ENCODE assay signal across 8 cellular contexts in genomic region chr19:39996218-39996810, GRCh38. TPM values are rescaled to one million over a fixed set of nuclear protein-coding genes. Genes with fewer than 3 reads are reported as not detected.
DNase-seq lines count a peak whose midpoint lies in the region; ATAC-seq and TF ChIP-seq lines count a peak whose summit lies in the region.

No MANE protein-coding gene starts in this region.

- H3K27me3 ChIP-seq in BE2C = no peaks in the 10 kb centered on the region

- ATAC-seq in GM18517 (IDR thresholded peaks at IDR 0.05; ENCODE audit: unreplicated experiment) (peak; percentile 39), HG03280 (IDR thresholded peaks at IDR 0.05; ENCODE audit: unreplicated experiment) (peak; percentile 29)

- H3K4me3 ChIP-seq in BE2C (ENCODE audit: low read depth, low read length) = peak overlapping the region; percentile 98

- H3K4me1 ChIP-seq in BE2C = no peaks in the 10 kb centered on the region

- no peaks in the 10 kb centered on the region for H3K36me3 ChIP-seq in BE2C

- peak overlapping the region; percentile 90 for H3K27ac ChIP-seq in caudate nucleus (ENCODE audit: low read depth, low read length)

- TF ChIP-seq CTCF in BE2C (IDR thresholded peaks at IDR 0.05; ENCODE audit: low read depth, low read length) = no peak

- DNase-seq in BE2C (peak; percentile 36), RPMI8226 (peak; percentile 30), caudate nucleus (lab: John Stamatoyannopoulos, UW) (peak in 27 of 61 donors; percentile 7 to 67 (median 47)), kidney glomerular epithelial cell (lab: John Stamatoyannopoulos, UW) (peak; percentile 52), mesenteric fat pad (ENCODE audit: low spot score) (no peak)
- DNase-seq in stimulated activated CD8-positive, alpha-beta memory T cell treated with anti-CD3 and anti-CD28 coated beads, Interleukin-2, amount 100 ng/mL, for 1 hour (ENCODE audit: low read depth in 2 of 2) = peak; percentile 5 to 9

- H3K9me3 ChIP-seq in BE2C = no peaks in the 10 kb centered on the region

RNA-seq across cellular contexts. Expression of gene ZNF546, which starts 0.5 kb away (rescaled TPM):
- 1.0 TPM for polyA plus RNA-seq in BE2C (2012; ENCODE audit: insufficient read depth, insufficient read length, low read depth)
- total RNA-seq in mesenteric fat pad = 3.9 TPM

RNA-seq across cellular contexts. Expression of gene PSMC4, which starts 25.3 kb away (rescaled TPM):
- polyA plus RNA-seq in BE2C (2012; ENCODE audit: insufficient read depth, insufficient read length, low read depth) = 418 TPM
- total RNA-seq in mesenteric fat pad = 85.5 TPM

RNA-seq across cellular contexts. Expression of gene ZNF780B, which starts 59.7 kb away (rescaled TPM):
- 5.0 TPM for polyA plus RNA-seq in BE2C (2012; ENCODE audit: insufficient read depth, insufficient read length, low read depth)
- total RNA-seq in mesenteric fat pad = 11.4 TPM
